ENCODE assay signal across 27 cellular contexts in the genomic region with DNA sequence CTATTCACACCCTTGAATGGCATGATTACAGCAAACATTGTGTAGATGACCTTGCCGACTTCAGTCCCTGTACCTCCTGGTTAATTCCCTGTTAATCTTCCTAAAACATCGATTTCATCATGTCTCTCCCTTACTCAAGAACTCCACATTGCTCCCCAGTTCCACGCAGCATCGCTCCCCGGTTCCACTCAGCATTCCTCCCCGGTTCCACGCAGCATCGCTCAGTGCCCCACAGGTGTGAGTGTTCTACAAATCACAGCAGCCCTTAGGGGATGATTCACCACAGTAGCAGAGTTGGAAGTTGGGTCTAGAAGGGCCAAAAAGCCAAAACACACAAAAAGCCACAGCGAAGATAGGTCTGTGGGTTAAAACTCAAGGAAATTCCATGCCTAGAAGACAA.
"Had no signal": no experiment of that assay in that cellular context is flagged by ENCODE, and none has a peak within 500 bp of the region (broad histone marks: within the 10 kb centered on the region; RNA-seq: fewer than 3 reads in every experiment).

No MANE protein-coding gene starts in this region.

- H3K9me3 ChIP-seq: colonic mucosa, esophagus squamous epithelium, heart right ventricle, left lung, lower lobe of right lung, upper lobe of left lung had no signal

- H3K27ac Mint-ChIP-seq: activated naive CD4-positive, alpha-beta T cell treated with anti-CD3 and anti-CD28 coated beads, Interleukin-2, amount 50 U/mL, for 72 hours; activated T-cell treated with anti-CD3 and anti-CD28 coated beads, Interleukin-2, amount 50 U/mL, for 72 hours; stimulated activated memory B cell treated with anti-CD40 and anti-IgM and Interleukin-4, amounts not matched to agents 10 μg/mL and 1 μg/mL and 100 μg/mL, for 72 hours; stimulated activated naive CD8-positive, alpha-beta T cell treated with anti-CD3 and anti-CD28 coated beads, Interleukin-15, amount 100 ng/mL, for 72 hours; T-helper 2 cell treated with Interferon-gamma antibody and Interleukin-4, amounts not matched to agents 5 μg/mL and 100 μg/mL, for 36 hours had no signal

- H3K9me3 Mint-ChIP-seq: activated naive CD4-positive, alpha-beta T cell treated with anti-CD3 and anti-CD28 coated beads, Interleukin-2, amount 50 U/mL, for 72 hours; activated T-cell treated with anti-CD3 and anti-CD28 coated beads, Interleukin-2, amount 50 U/mL, for 72 hours; naive B cell; neural crest cell; stimulated activated memory B cell treated with anti-CD40 and anti-IgM and Interleukin-4, amounts not matched to agents 10 μg/mL and 1 μg/mL and 100 μg/mL, for 72 hours; stimulated activated naive CD8-positive, alpha-beta T cell treated with anti-CD3 and anti-CD28 coated beads, Interleukin-15, amount 100 ng/mL, for 72 hours; T-helper 2 cell treated with Interferon-gamma antibody and Interleukin-4, amounts not matched to agents 5 μg/mL and 100 μg/mL, for 36 hours had no signal

- H3K27me3 Mint-ChIP-seq: stimulated activated memory B cell treated with anti-CD40 and anti-IgM and Interleukin-4, amounts not matched to agents 10 μg/mL and 1 μg/mL and 100 μg/mL, for 72 hours had no signal

- H3K36me3 Mint-ChIP-seq: activated naive CD4-positive, alpha-beta T cell treated with anti-CD3 and anti-CD28 coated beads, Interleukin-2, amount 50 U/mL, for 72 hours; naive B cell; stimulated activated memory B cell treated with anti-CD40 and anti-IgM and Interleukin-4, amounts not matched to agents 10 μg/mL and 1 μg/mL and 100 μg/mL, for 72 hours had no signal

- ATAC-seq: activated naive CD4-positive, alpha-beta T cell treated with anti-CD3 and anti-CD28 coated beads, Interleukin-2, amount 50 U/mL, for 72 hours; activated T-cell treated with anti-CD3 and anti-CD28 coated beads, Interleukin-2, amount 50 U/mL, for 72 hours; heart right ventricle; left lung; lower lobe of right lung; right cardiac atrium; stimulated activated memory B cell treated with anti-CD40 and anti-IgM and Interleukin-4, amounts not matched to agents 10 μg/mL and 1 μg/mL and 100 μg/mL, for 72 hours; stimulated activated naive CD8-positive, alpha-beta T cell treated with anti-CD3 and anti-CD28 coated beads, Interleukin-15, amount 100 ng/mL, for 72 hours had no signal

- DNase-seq: activated CD4-positive, alpha-beta T cell treated with anti-CD3 and anti-CD28 coated beads for 4 hours; activated CD4-positive, alpha-beta T cell treated with anti-CD3 and anti-CD28 coated beads, Interleukin-2, amount 50 U/mL, for 4 hours; activated CD4-positive, CD25-positive, alpha-beta regulatory T cell; activated gamma-delta T cell treated with Interleukin-2 at 50 U/mL for 16 hours; activated T-cell treated with anti-CD3 and anti-CD28 coated beads for 4 hours; activated T-cell treated with anti-CD3 and anti-CD28 coated beads, Interleukin-2, amount 50 U/mL, for 72 hours; colonic mucosa; effector CD8-positive, alpha-beta T cell; esophagus squamous epithelium; foreskin melanocyte; heart right ventricle; kidney glomerular epithelial cell; left lung; lower lobe of right lung; naive B cell; occipital lobe; right cardiac atrium; stimulated activated CD4-positive, alpha-beta T cell treated with anti-CD3 and anti-CD28 coated beads, Interleukin-2, amount 100 ng/mL, for 48 hours; substantia nigra; T-helper 1 cell had no signal

- H3K4me3 Mint-ChIP-seq: activated T-cell treated with anti-CD3 and anti-CD28 coated beads, Interleukin-2, amount 50 U/mL, for 72 hours; neural crest cell; stimulated activated memory B cell treated with anti-CD40 and anti-IgM and Interleukin-4, amounts not matched to agents 10 μg/mL and 1 μg/mL and 100 μg/mL, for 72 hours; stimulated activated naive CD8-positive, alpha-beta T cell treated with anti-CD3 and anti-CD28 coated beads, Interleukin-15, amount 100 ng/mL, for 72 hours; T-helper 2 cell treated with Interferon-gamma antibody and Interleukin-4, amounts not matched to agents 5 μg/mL and 100 μg/mL, for 36 hours had no signal

- H3K27ac ChIP-seq: colonic mucosa, epithelial cell of prostate, heart right ventricle, left lung, lower lobe of right lung, upper lobe of left lung had no signal

- H3K4me3 ChIP-seq: colonic mucosa, esophagus squamous epithelium, heart right ventricle, left lung, lower lobe of right lung, upper lobe of left lung had no signal

- H3K27me3 ChIP-seq: colonic mucosa, esophagus squamous epithelium, left lung, upper lobe of left lung had no signal

- H3K36me3 ChIP-seq: colonic mucosa, esophagus squamous epithelium, heart right ventricle, left lung, lower lobe of right lung, upper lobe of left lung had no signal
